ENCODE assay signal across 9 cellular contexts in genomic region chr14:99645545-99646505, GRCh38. TPM values are rescaled to one million over a fixed set of nuclear protein-coding genes. Genes with fewer than 3 reads are reported as not detected.
DNase-seq lines count a peak whose midpoint lies in the region; ATAC-seq and TF ChIP-seq lines count a peak whose summit lies in the region.
"Had no signal": no experiment of that assay in that cellular context is flagged by ENCODE, and none has a peak within 500 bp of the region (broad histone marks: within the 10 kb centered on the region; RNA-seq: fewer than 3 reads in every experiment).

No MANE protein-coding gene starts in this region.

- no peaks in the 10 kb centered on the region for H3K9me3 ChIP-seq in esophagus squamous epithelium
- no peaks in the 10 kb centered on the region for H3K9me3 ChIP-seq in uterus

- H3K27ac ChIP-seq in esophagus squamous epithelium, result peak overlapping the region in 1 of 4 donors; percentile 55
- H3K27ac ChIP-seq in uterus, result peak overlapping the region in 1 of 2 donors; percentile 59

- H3K9me3 Mint-ChIP-seq in natural killer cell (no peaks in the 10 kb centered on the region), nephron (no peaks in the 10 kb centered on the region)
- no peaks in the 10 kb centered on the region for H3K9me3 Mint-ChIP-seq in natural killer cell treated with Interleukin-12 subunit alpha and Interleukin-12 subunit beta and Interleukin-15 and Interleukin-18, amount 100 ng/mL, for 72 hours

- H3K36me3 ChIP-seq in esophagus squamous epithelium (no peaks in the 10 kb centered on the region), uterus (no peaks in the 10 kb centered on the region)

- H3K27me3 ChIP-seq in esophagus squamous epithelium (peaks cover 0 to 40% (median 0%) of the 10 kb centered on the region in 4 donors), uterus (no peaks in the 10 kb centered on the region)

- no peaks in the 10 kb centered on the region for H3K36me3 Mint-ChIP-seq in natural killer cell
- H3K36me3 Mint-ChIP-seq in natural killer cell treated with Interleukin-12 subunit alpha and Interleukin-12 subunit beta and Interleukin-15 and Interleukin-18, amount 100 ng/mL, for 72 hours, result no peaks in the 10 kb centered on the region
- no peaks in the 10 kb centered on the region for H3K36me3 Mint-ChIP-seq in nephron (ENCODE audit: low read depth)

- H3K4me3 Mint-ChIP-seq in natural killer cell (peak overlapping the region; percentile 31), nephron (peak overlapping the region; percentile 60 to 72 (median 70))
- no peak overlapping the region for H3K4me3 Mint-ChIP-seq in natural killer cell treated with Interleukin-12 subunit alpha and Interleukin-12 subunit beta and Interleukin-15 and Interleukin-18, amount 100 ng/mL, for 72 hours

- TF ChIP-seq POLR2A in esophagus squamous epithelium (IDR thresholded peaks at IDR 0.05), result no peak
- TF ChIP-seq POLR2A in uterus (IDR thresholded peaks at IDR 0.05), result no peak

- H3K4me1 ChIP-seq in esophagus squamous epithelium (peaks cover 0 to 20% (median 0%) of the 10 kb centered on the region in 3 donors), uterus (peaks cover 0 to 4% of the 10 kb centered on the region in 2 donors)

- peak overlapping the region; percentile 33 to 71 (median 46) for H3K4me3 ChIP-seq in esophagus squamous epithelium
- H3K4me3 ChIP-seq in uterus, result peak overlapping the region; percentile 5 to 49

- 12 to 66% methylated on average over 11 to 12 of the region's 32 CpGs for WGBS in esophagus squamous epithelium, 2 donors

- TF ChIP-seq CTCF in natural killer cell (IDR thresholded peaks at IDR 0.05) (no peak), esophagus squamous epithelium (IDR thresholded peaks at IDR 0.05) (no peak), nephron (IDR thresholded peaks at IDR 0.05; ENCODE audit: unreplicated experiment in 3 of 3) (no peak), uterus (IDR thresholded peaks at IDR 0.05) (no peak)

- H3K27ac Mint-ChIP-seq in natural killer cell (no peak overlapping the region), nephron (no peak overlapping the region)
- H3K27ac Mint-ChIP-seq in natural killer cell treated with Interleukin-12 subunit alpha and Interleukin-12 subunit beta and Interleukin-15 and Interleukin-18, amount 100 ng/mL, for 72 hours, result no peak overlapping the region

- ATAC-seq in natural killer cell, result no peak
- ATAC-seq in natural killer cell treated with Interleukin-12 subunit alpha and Interleukin-12 subunit beta and Interleukin-15 and Interleukin-18, amount 100 ng/mL, for 72 hours, result no peak
- no peak for ATAC-seq in HG03442 (IDR thresholded peaks at IDR 0.05; ENCODE audit: unreplicated experiment)
- no peak for ATAC-seq in HG02759 (IDR thresholded peaks at IDR 0.05; ENCODE audit: unreplicated experiment)

- H3K4me1 Mint-ChIP-seq in natural killer cell (no peaks in the 10 kb centered on the region), nephron (no peaks in the 10 kb centered on the region)
- H3K4me1 Mint-ChIP-seq in natural killer cell treated with Interleukin-12 subunit alpha and Interleukin-12 subunit beta and Interleukin-15 and Interleukin-18, amount 100 ng/mL, for 72 hours (ENCODE audit: low read depth in 2 of 2), result no peaks in the 10 kb centered on the region

- DNase-seq in natural killer cell, result no peak
- no peak for DNase-seq in natural killer cell treated with Interleukin-12 subunit alpha and Interleukin-12 subunit beta and Interleukin-15 and Interleukin-18, amount 100 ng/mL, for 72 hours (ENCODE audit: low spot score)
- no peak for DNase-seq in esophagus squamous epithelium (lab: John Stamatoyannopoulos, UW)
- DNase-seq in uterus, result no peak
- no peak for DNase-seq in HuH-7.5 (ENCODE audit: low spot score)
- DNase-seq: OCI-M1 had no signal

- intact Hi-C loops in natural killer cell (cut with micrococcal nuclease) (no loop called here), esophagus squamous epithelium (cut with DNase I) (no loop called here), uterus (cut with DNase I; ENCODE audit: low total_unique reads) (no loop called here)

- H3K27me3 Mint-ChIP-seq in natural killer cell (ENCODE audit: low read depth in 2 of 2), result peaks cover 15 to 17% of the 10 kb centered on the region in 2 donors
- peaks cover 5 to 11% of the 10 kb centered on the region in 2 donors for H3K27me3 Mint-ChIP-seq in natural killer cell treated with Interleukin-12 subunit alpha and Interleukin-12 subunit beta and Interleukin-15 and Interleukin-18, amount 100 ng/mL, for 72 hours
- peaks cover 19% of the 10 kb centered on the region for H3K27me3 Mint-ChIP-seq in nephron (ENCODE audit: low read depth)

RNA-seq across cellular contexts. Expression of gene HHIPL1, which starts 0.9 kb away (rescaled TPM):
- total RNA-seq in natural killer cell (not detected), esophagus squamous epithelium (1 to 10 TPM in 1 of 4 donors, under 1 TPM in 2, not detected in 1; 0.22 to 1.3 (median 0.59) TPM), uterus (1 to 10 TPM in 3 of 4 donors, under 1 TPM in 1; under 0.01 to 8.2 (median 3.0) TPM)
- total RNA-seq in natural killer cell treated with Interleukin-12 subunit alpha and Interleukin-12 subunit beta and Interleukin-15 and Interleukin-18, amount 100 ng/mL, for 72 hours, result not detected

RNA-seq across cellular contexts. Expression of gene CYP46A1, which starts 38.3 kb away (rescaled TPM):
- total RNA-seq in natural killer cell (under 1 TPM; 0.09 to 0.45 (median 0.09) TPM), esophagus squamous epithelium (1 to 10 TPM in 1 of 4 donors, under 1 TPM in 1, not detected in 2; 0.04 to 1.1 TPM), uterus (1 to 10 TPM in 2 of 4 donors, under 1 TPM in 2; 0.26 to 6.4 (median 1.7) TPM)
- under 1 TPM in 1 of 2 donors, not detected in 1; 0.11 TPM for total RNA-seq in natural killer cell treated with Interleukin-12 subunit alpha and Interleukin-12 subunit beta and Interleukin-15 and Interleukin-18, amount 100 ng/mL, for 72 hours

RNA-seq across cellular contexts. Expression of gene CCDC85C, which starts 41.8 kb away (rescaled TPM):
- total RNA-seq in natural killer cell (1 to 10 TPM in 2 of 3 donors, under 1 TPM in 1; 0.73 to 4.3 (median 2.8) TPM), esophagus squamous epithelium (10 to 100 TPM; 23.4 to 52.0 (median 27.1) TPM), uterus (10 to 100 TPM in 2 of 4 donors, 1 to 10 TPM in 1, under 1 TPM in 1; 0.88 to 56.3 (median 13.6) TPM)
- 1 to 10 TPM; 2.7 to 3.6 TPM for total RNA-seq in natural killer cell treated with Interleukin-12 subunit alpha and Interleukin-12 subunit beta and Interleukin-15 and Interleukin-18, amount 100 ng/mL, for 72 hours
